11 cellular contexts compared by ENCODE assay signal in genomic region chr2:160401895-160402294, GRCh38.
DNase-seq lines count a peak whose midpoint lies in the region; ATAC-seq and TF ChIP-seq lines count a peak whose summit lies in the region.
"Had no signal": no experiment of that assay in that cellular context is flagged by ENCODE, and none has a peak within 500 bp of the region (broad histone marks: within the 10 kb centered on the region; RNA-seq: fewer than 3 reads in every experiment).

No MANE protein-coding gene starts in this region.

- ATAC-seq in left cardiac atrium, result no peak
- no peak for ATAC-seq in Panc1
- no peak for ATAC-seq in memory B cell (ENCODE audit: low read depth)
- no peak for ATAC-seq in GM21528 (IDR thresholded peaks at IDR 0.05; ENCODE audit: low FRiP score, unreplicated experiment)

- TF ChIP-seq CTCF in left ventricle myocardium inferior (IDR thresholded peaks at IDR 0.05; ENCODE audit: borderline replicate concordance), result no peak
- no peak for TF ChIP-seq CTCF in Panc1 (IDR thresholded peaks at IDR 0.05)
- no peak for TF ChIP-seq CTCF in A673 (conservative IDR thresholded peaks at IDR 0.05; ENCODE audit: low read depth, low read length)
- no peak for TF ChIP-seq CTCF in prostate gland (IDR thresholded peaks at IDR 0.05)
- no peak for TF ChIP-seq CTCF in Caco-2 (IDR thresholded peaks at IDR 0.05; ENCODE audit: insufficient read depth in 1 of 2, low read depth in 1 of 2, low read length in 1 of 2, severe bottlenecking in 1 of 2, unreplicated experiment in 1 of 2)

- no peaks in the 10 kb centered on the region for H3K36me3 ChIP-seq in left ventricle myocardium inferior
- H3K36me3 ChIP-seq in Panc1 (ENCODE audit: control insufficient read depth, insufficient read depth, low read length), result no peaks in the 10 kb centered on the region
- H3K36me3 ChIP-seq in A673 (ENCODE audit: insufficient read depth, low read length, poor library complexity, severe bottlenecking), result no peaks in the 10 kb centered on the region
- no peaks in the 10 kb centered on the region for H3K36me3 ChIP-seq in prostate gland
- peaks cover 1% of the 10 kb centered on the region; the same call in 1 of the 2 replicates for H3K36me3 ChIP-seq in Caco-2 (ENCODE audit: control insufficient read depth, insufficient read depth, low read length)
- H3K36me3 ChIP-seq: transverse colon had no signal

- H3K27ac Mint-ChIP-seq in memory B cell (peak overlapping the region; percentile 68), Caco-2 (ENCODE audit: unreplicated experiment) (no peak overlapping the region)

- H3K27me3 Mint-ChIP-seq in memory B cell, result no peaks in the 10 kb centered on the region
- no peaks in the 10 kb centered on the region for H3K27me3 Mint-ChIP-seq in Caco-2 (ENCODE audit: insufficient read depth, unreplicated experiment)

- in situ Hi-C loops in Panc1 (cut with HindIII; ENCODE audit: low pct_unique_long_range_greater_than_20kb, low sequenced_read_pairs), result no loop called here

- no peak overlapping the region for H3K4me3 Mint-ChIP-seq in memory B cell
- H3K4me3 Mint-ChIP-seq in Caco-2 (ENCODE audit: unreplicated experiment), result no peak overlapping the region

- POLR2A ChIA-PET in Panc1 (lab: Charles Lee) (no interaction called here), A673 (lab: Charles Lee; ENCODE audit: low non-redundant PET) (no interaction called here), Caco-2 (lab: Charles Lee) (no interaction called here)

- H3K36me3 Mint-ChIP-seq in memory B cell (peaks cover 1% of the 10 kb centered on the region), Caco-2 (ENCODE audit: insufficient read depth, unreplicated experiment) (peaks cover 4% of the 10 kb centered on the region)

- H3K4me1 ChIP-seq in left ventricle myocardium inferior (peaks cover 100% of the 10 kb centered on the region), Panc1 (ENCODE audit: control insufficient read depth, insufficient read depth, low read length) (peaks cover 36% of the 10 kb centered on the region), A673 (ENCODE audit: insufficient read depth, low read length, poor library complexity, severe bottlenecking) (peaks cover 92% of the 10 kb centered on the region), prostate gland (replicated peaks) (no peaks in the 10 kb centered on the region), Caco-2 (peaks cover 57% of the 10 kb centered on the region)

- no peak for DNase-seq in left ventricle myocardium inferior
- DNase-seq in left cardiac atrium, result no peak
- no peak for DNase-seq in Panc1 (ENCODE audit: low read depth, low spot score)
- no peak for DNase-seq in memory B cell (ENCODE audit: low spot score in 2 of 2)
- DNase-seq in A673 (ENCODE audit: low spot score), result no peak
- DNase-seq in prostate gland (ENCODE audit: low spot score), result no peak
- no peak for DNase-seq in Caco-2
- DNase-seq: anterior cingulate cortex, NCI-H2107, transverse colon had no signal

- H3K9me3 Mint-ChIP-seq in memory B cell (no peaks in the 10 kb centered on the region), Caco-2 (ENCODE audit: unreplicated experiment) (no peaks in the 10 kb centered on the region)

- intact Hi-C loops in left ventricle myocardium inferior (cut with micrococcal nuclease), result no loop called here
- intact Hi-C loops in left cardiac atrium (cut with DNase I), result loop anchor here (10.0 kb wide), 1 partner anchor 67 kb away; no protein-coding TSS in a partner anchor
- intact Hi-C loops in Panc1 (cut with micrococcal nuclease; ENCODE audit: unreplicated experiment), result loop anchor here (10.0 kb wide), 1 partner anchor 573 kb away; no protein-coding TSS in a partner anchor
- intact Hi-C loops in A673 (cut with micrococcal nuclease; ENCODE audit: unreplicated experiment), result no loop called here
- intact Hi-C loops in prostate gland (cut with DNase I), result no loop called here
- intact Hi-C loops in Caco-2 (cut with micrococcal nuclease; ENCODE audit: unreplicated experiment), result no loop called here

- H3K27ac ChIP-seq in left ventricle myocardium inferior (replicated peaks), result peak overlapping the region; percentile 21
- peak overlapping the region; percentile 30; the same call in 1 of the 2 replicates for H3K27ac ChIP-seq in Panc1 (ENCODE audit: low read length)
- no peak overlapping the region for H3K27ac ChIP-seq in A673 (ENCODE audit: low read depth, low read length, poor library complexity, severe bottlenecking)
- H3K27ac ChIP-seq in prostate gland, result no peak overlapping the region

- WGBS in prostate gland, result 98% methylated on average over 4 of the region's 4 CpGs

- H3K9me3 ChIP-seq in left ventricle myocardium inferior (replicated peaks) (no peaks in the 10 kb centered on the region), Panc1 (ENCODE audit: control insufficient read depth, insufficient read depth, low read depth, low read length) (no peaks in the 10 kb centered on the region), A673 (ENCODE audit: low read depth, low read length, poor library complexity, severe bottlenecking) (no peaks in the 10 kb centered on the region), prostate gland (no peaks in the 10 kb centered on the region), Caco-2 (no peaks in the 10 kb centered on the region)
- H3K9me3 ChIP-seq: transverse colon had no signal

- H3K27me3 ChIP-seq in left ventricle myocardium inferior (ENCODE audit: low read depth), result no peaks in the 10 kb centered on the region
- no peaks in the 10 kb centered on the region for H3K27me3 ChIP-seq in Panc1 (ENCODE audit: control insufficient read depth, insufficient read depth, low read length)
- H3K27me3 ChIP-seq in A673 (replicated peaks; ENCODE audit: insufficient read depth, low read depth, low read length, poor library complexity), result no peaks in the 10 kb centered on the region
- H3K27me3 ChIP-seq in prostate gland (replicated peaks; ENCODE audit: insufficient read depth), result no peaks in the 10 kb centered on the region
- no peaks in the 10 kb centered on the region for H3K27me3 ChIP-seq in Caco-2 (replicated peaks; ENCODE audit: control insufficient read depth, insufficient read depth, low read length)

- no peak for TF ChIP-seq POLR2A in prostate gland (IDR thresholded peaks at IDR 0.05)

- BruUV-seq in Panc1 (replicated peaks; lab: Mats Ljungman, UMichigan) (no TSS peak), A673 (replicated peaks; lab: Mats Ljungman, UMichigan) (no TSS peak), Caco-2 (replicated peaks; lab: Mats Ljungman, UMichigan) (no TSS peak)

- no peak overlapping the region for H3K4me3 ChIP-seq in left ventricle myocardium inferior
- H3K4me3 ChIP-seq in Panc1 (ENCODE audit: low read depth in 2 of 2, low read length in 2 of 2), result no peak overlapping the region
- no peak overlapping the region for H3K4me3 ChIP-seq in A673 (ENCODE audit: low read depth, low read length, poor library complexity, severe bottlenecking)
- no peak overlapping the region for H3K4me3 ChIP-seq in prostate gland
- no peak overlapping the region for H3K4me3 ChIP-seq in Caco-2 (ENCODE audit: low read depth, low read length)
- H3K4me3 ChIP-seq: transverse colon had no signal

- CTCF ChIA-PET in Panc1 (lab: Charles Lee), result no interaction called here
- CTCF ChIA-PET in A673 (lab: Charles Lee), result no interaction called here
- CTCF ChIA-PET in Caco-2 (lab: Charles Lee), result no interaction called here

- peaks cover 39% of the 10 kb centered on the region for H3K4me1 Mint-ChIP-seq in memory B cell
- H3K4me1 Mint-ChIP-seq in Caco-2 (ENCODE audit: low read depth, unreplicated experiment), result peaks cover 27% of the 10 kb centered on the region

Comparison
In these comparisons a context has a peak if more than half of its experiments do, and no peak if none do; other contexts are left out.
1. intact Hi-C loops: an anchor here in left cardiac atrium (10.0 kb wide) and Panc1 (10.0 kb wide); none called in left ventricle myocardium inferior, A673, prostate gland and Caco-2.
2. H3K27ac ChIP-seq: peak in left ventricle myocardium inferior (single experiment) and Panc1 (single experiment); none in A673 (single experiment) and prostate gland (0 of 2).